Comparison of ENCODE assay signal across 12 cellular contexts in genomic region chr12:100265732-100266131, GRCh38. TPM values are rescaled to one million over a fixed set of nuclear protein-coding genes. Genes with fewer than 3 reads are reported as not detected.
A peak's percentile ranks its signal among the peaks of the same experiment; 100 is the strongest.
DNase-seq lines count a peak whose midpoint lies in the region; ATAC-seq and TF ChIP-seq lines count a peak whose summit lies in the region.
"Had no signal": no experiment of that assay in that cellular context is flagged by ENCODE, and none has a peak within 500 bp of the region (broad histone marks: within the 10 kb centered on the region; RNA-seq: fewer than 3 reads in every experiment).

No MANE protein-coding gene starts in this region.

- peaks cover 15% of the 10 kb centered on the region for H3K4me1 Mint-ChIP-seq in activated CD4-positive, alpha-beta T cell treated with anti-CD3 and anti-CD28 coated beads for 36 hours
- peaks cover 20% of the 10 kb centered on the region for H3K4me1 Mint-ChIP-seq in dendritic cell treated with granulocyte-macrophage colony-stimulating factor and Interleukin-4, amounts not matched to agents 40 ng/mL and 50 ng/mL, for 4 days (ENCODE audit: low read depth)
- peaks cover 29% of the 10 kb centered on the region for H3K4me1 Mint-ChIP-seq in nephron progenitor cell

- H3K27me3 Mint-ChIP-seq in activated CD4-positive, alpha-beta T cell treated with anti-CD3 and anti-CD28 coated beads for 36 hours = no peaks in the 10 kb centered on the region
- H3K27me3 Mint-ChIP-seq in dendritic cell treated with granulocyte-macrophage colony-stimulating factor and Interleukin-4, amounts not matched to agents 40 ng/mL and 50 ng/mL, for 4 days = no peaks in the 10 kb centered on the region
- H3K27me3 Mint-ChIP-seq in nephron progenitor cell (ENCODE audit: low read depth, poor library complexity) = peaks cover 2% of the 10 kb centered on the region
- H3K27me3 Mint-ChIP-seq: activated B cell treated with CpG ODN at 0.5 μM for 24 hours had no signal

- H3K27ac Mint-ChIP-seq in activated CD4-positive, alpha-beta T cell treated with anti-CD3 and anti-CD28 coated beads for 36 hours = no peak overlapping the region
- H3K27ac Mint-ChIP-seq in dendritic cell treated with granulocyte-macrophage colony-stimulating factor and Interleukin-4, amounts not matched to agents 40 ng/mL and 50 ng/mL, for 4 days = peak overlapping the region; percentile 96
- H3K27ac Mint-ChIP-seq in nephron progenitor cell = no peak overlapping the region

- no peak overlapping the region for H3K27ac ChIP-seq in RWPE1

- TF ChIP-seq CTCF in nephron progenitor cell (IDR thresholded peaks at IDR 0.05) (no peak), RWPE1 (conservative IDR thresholded peaks at IDR 0.05; ENCODE audit: low read depth) (no peak), lower leg skin (IDR thresholded peaks at IDR 0.05) (no peak)

- DNase-seq in activated CD4-positive, alpha-beta T cell treated with anti-CD3 and anti-CD28 coated beads for 36 hours = no peak
- no peak for DNase-seq in activated CD4-positive, alpha-beta T cell treated with anti-CD3 and anti-CD28 coated beads, Interleukin-2, amount 50 U/mL, for 1 hour
- DNase-seq in NCI-H69 (lab: John Stamatoyannopoulos, UW) (peak; percentile 29), nephron progenitor cell (no peak), RWPE1 (ENCODE audit: low spot score) (no peak), lower leg skin (ENCODE audit: low spot score in 2 of 2) (no peak)
- DNase-seq in activated CD4-positive, alpha-beta T cell treated with anti-CD3 and anti-CD28 coated beads, Interleukin-2, amount 50 U/mL, for 4 hours = no peak
- DNase-seq: activated B cell treated with CpG ODN at 0.5 μM for 24 hours, amniotic stem cell, dermis blood vessel endothelial cell, small intestine had no signal

- H3K36me3 Mint-ChIP-seq in activated CD4-positive, alpha-beta T cell treated with anti-CD3 and anti-CD28 coated beads for 36 hours (ENCODE audit: low read depth) = peaks cover under 1% of the 10 kb centered on the region
- H3K36me3 Mint-ChIP-seq in dendritic cell treated with granulocyte-macrophage colony-stimulating factor and Interleukin-4, amounts not matched to agents 40 ng/mL and 50 ng/mL, for 4 days (ENCODE audit: low read depth) = peaks cover 14% of the 10 kb centered on the region
- H3K36me3 Mint-ChIP-seq in nephron progenitor cell (ENCODE audit: low read depth) = peaks cover 7% of the 10 kb centered on the region

- intact Hi-C loops in activated CD4-positive, alpha-beta T cell treated with anti-CD3 and anti-CD28 coated beads for 36 hours (cut with DNase I, micrococcal nuclease) = loop anchor here (2.0 to 10.0 kb wide), 5 partner anchors 123 to 1859 kb away; partner anchors contain the start of genes UTP20 (in 2 of the 2), APAF1 (in 1 of the 2), BLTP3B (in 1 of the 2) and IKBIP (in 1 of the 2)
- intact Hi-C loops in dendritic cell treated with granulocyte-macrophage colony-stimulating factor and Interleukin-4, amounts not matched to agents 40 ng/mL and 50 ng/mL, for 4 days (cut with micrococcal nuclease) = loop anchor here (2.0 to 5.0 kb wide), 3 partner anchors 65 to 307 kb away; partner anchors contain the start of genes ACTR6, BLTP3B and GAS2L3
- intact Hi-C loops in lower leg skin (cut with DNase I; ENCODE audit: low total_unique reads) = no loop called here

- TF ChIP-seq POLR2A in lower leg skin (IDR thresholded peaks at IDR 0.05) = no peak

- no peak for ATAC-seq in activated CD4-positive, alpha-beta T cell treated with anti-CD3 and anti-CD28 coated beads for 36 hours

- no peak overlapping the region for H3K4me3 ChIP-seq in lower leg skin (ENCODE audit: low read depth, poor library complexity, severe bottlenecking)

- peak overlapping the region; percentile 12 for H3K4me3 Mint-ChIP-seq in activated CD4-positive, alpha-beta T cell treated with anti-CD3 and anti-CD28 coated beads for 36 hours
- H3K4me3 Mint-ChIP-seq in dendritic cell treated with granulocyte-macrophage colony-stimulating factor and Interleukin-4, amounts not matched to agents 40 ng/mL and 50 ng/mL, for 4 days = no peak overlapping the region
- H3K4me3 Mint-ChIP-seq in nephron progenitor cell = peak overlapping the region; percentile 99

- no peaks in the 10 kb centered on the region for H3K9me3 Mint-ChIP-seq in activated CD4-positive, alpha-beta T cell treated with anti-CD3 and anti-CD28 coated beads for 36 hours (ENCODE audit: low read depth)
- H3K9me3 Mint-ChIP-seq in dendritic cell treated with granulocyte-macrophage colony-stimulating factor and Interleukin-4, amounts not matched to agents 40 ng/mL and 50 ng/mL, for 4 days = no peaks in the 10 kb centered on the region
- H3K9me3 Mint-ChIP-seq in nephron progenitor cell = no peaks in the 10 kb centered on the region
- H3K9me3 Mint-ChIP-seq: activated B cell treated with CpG ODN at 0.5 μM for 24 hours had no signal

- CTCF ChIA-PET in activated CD4-positive, alpha-beta T cell treated with anti-CD3 and anti-CD28 coated beads for 36 hours (lab: Charles Lee) = no interaction called here
- CTCF ChIA-PET in RWPE1 (lab: Yijun Ruan, JAX) = no interaction called here

- 88 to 90% methylated on average over 3 of the region's 3 CpGs for WGBS in lower leg skin, 2 donors

- POLR2A ChIA-PET in activated CD4-positive, alpha-beta T cell treated with anti-CD3 and anti-CD28 coated beads for 36 hours (lab: Charles Lee) = no interaction called here
- POLR2A ChIA-PET in RWPE1 (lab: Yijun Ruan, JAX; ENCODE audit: low non-redundant PET) = no interaction called here

RNA-seq across cellular contexts. Expression of gene DEPDC4, which starts 1.1 kb away (rescaled TPM):
- total RNA-seq in activated CD4-positive, alpha-beta T cell treated with anti-CD3 and anti-CD28 coated beads for 36 hours = 1 to 10 TPM; 2.9 to 4.2 TPM
- total RNA-seq in lower leg skin = not detected

RNA-seq across cellular contexts. Expression of gene SCYL2, which starts 1.2 kb away (rescaled TPM):
- 10 to 100 TPM; 25.9 to 29.3 TPM for total RNA-seq in activated CD4-positive, alpha-beta T cell treated with anti-CD3 and anti-CD28 coated beads for 36 hours
- total RNA-seq in lower leg skin = 10 to 100 TPM; 36.9 to 66.7 (median 39.6) TPM
